In genomic region chr12:119008691-119009221, GRCh38 we compare ENCODE assay signal across 15 cellular contexts. TPM values are rescaled to one million over a fixed set of nuclear protein-coding genes. Genes with fewer than 3 reads are reported as not detected.
DNase-seq lines count a peak whose midpoint lies in the region; ATAC-seq lines count a peak whose summit lies in the region.
"Had no signal": no experiment of that assay in that cellular context is flagged by ENCODE, and none has a peak within 500 bp of the region (broad histone marks: within the 10 kb centered on the region; RNA-seq: fewer than 3 reads in every experiment).

No MANE protein-coding gene starts in this region.

- DNase-seq in DMS 273 (lab: John Stamatoyannopoulos, UW; ENCODE audit: unreplicated experiment) (peak; percentile 94), NCI-H1694 treated with DMSO at 0.1 percent for 48 hours (lab: John Stamatoyannopoulos, UW) (peak; percentile 93), SK-N-DZ (ENCODE audit: low spot score) (peak; percentile 96), left kidney (ENCODE audit: low read depth, low spot score) (peak; percentile 55), NK-92 (lab: John Stamatoyannopoulos, UW; ENCODE audit: unreplicated experiment) (no peak), KG1 (lab: John Stamatoyannopoulos, UW) (no peak)
- DNase-seq in activated CD4-positive, alpha-beta T cell treated with anti-CD3 and anti-CD28 coated beads, Interleukin-2, amount 50 U/mL, for 48 hours, result no peak
- DNase-seq: activated CD4-positive, alpha-beta T cell treated with anti-CD3 and anti-CD28 coated beads for 4 hours; aorta; stimulated activated CD4-positive, alpha-beta T cell treated with anti-CD3 and anti-CD28 coated beads, Interleukin-15, amount 100 ng/mL, for 24 hours; tibial artery had no signal

- ATAC-seq in GM21367 (IDR thresholded peaks at IDR 0.05; ENCODE audit: unreplicated experiment), result no peak
- ATAC-seq: activated T-helper 17 cell treated with anti-CD3 and anti-CD28 coated beads, Interleukin-2, amount 50 U/mL, for 72 hours; HepG2 had no signal

RNA-seq across cellular contexts. Expression of gene SRRM4, which starts 27.4 kb away (rescaled TPM):
- 2.5 and 2.6 TPM in 2 replicates for polyA plus RNA-seq in SK-N-DZ (2014; cell fraction: cytosol; rRNA removed)
- polyA plus RNA-seq in SK-N-DZ (2014; cell fraction: nucleus; rRNA removed), result 5.8 and 6.7 TPM in 2 replicates
- polyA plus RNA-seq: AG04450, HepG2 had no signal

Comparison
In these comparisons a context has a peak if more than half of its experiments do, and no peak if none do; other contexts are left out.
1. DNase-seq: peak in DMS 273 (single experiment), NCI-H1694 treated with DMSO at 0.1 percent for 48 hours (single experiment), SK-N-DZ (single experiment) and left kidney (single experiment); none in NK-92 (single experiment), activated CD4-positive, alpha-beta T cell treated with anti-CD3 and anti-CD28 coated beads, Interleukin-2, amount 50 U/mL, for 48 hours (0 of 2) and KG1 (single experiment).